Comparison of ENCODE assay signal across 13 cellular contexts in the genomic region with DNA sequence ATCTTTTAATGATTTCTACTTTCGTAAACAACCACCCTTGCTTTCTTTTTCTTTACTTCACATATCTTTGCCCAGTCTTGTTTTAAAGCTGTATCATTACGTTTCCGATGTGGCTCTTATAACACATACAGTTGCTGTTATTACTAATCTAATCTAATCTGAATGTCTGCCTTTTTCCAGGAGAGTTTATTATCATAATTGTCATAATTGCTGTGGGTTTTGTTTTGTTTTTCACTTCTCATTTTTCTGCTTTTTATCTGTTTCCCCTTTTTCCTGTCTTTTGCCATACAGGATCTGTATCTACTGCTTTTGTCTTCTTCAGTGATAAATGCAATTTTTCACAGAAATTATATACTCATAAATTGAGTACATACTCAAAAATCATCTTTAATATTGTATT.
"Had no signal": no experiment of that assay in that cellular context is flagged by ENCODE, and none has a peak within 500 bp of the region (broad histone marks: within the 10 kb centered on the region; RNA-seq: fewer than 3 reads in every experiment).

No MANE protein-coding gene starts in this region.

- H3K9me3 ChIP-seq: gastroesophageal sphincter, left lung, tibial nerve had no signal

- H3K4me3 ChIP-seq: gastroesophageal sphincter, left lung, skin epidermis, tibial nerve had no signal

- H3K27ac ChIP-seq: epithelial cell of prostate, gastroesophageal sphincter, left lung, skin epidermis, tibial nerve had no signal

- DNase-seq: activated CD4-positive, alpha-beta T cell treated with anti-CD3 and anti-CD28 coated beads, Interleukin-2, amount 10 ng/mL, durations not matched to agents 24 days and 14 days; activated effector memory CD4-positive, alpha-beta T cell treated with Interleukin-2 at 50 U/mL for 16 hours; activated T-cell treated with anti-CD3 and anti-CD28 coated beads for 4 hours; amniotic stem cell; effector memory CD8-positive, alpha-beta T cell; left lung; mesendoderm; posterior cingulate gyrus; T1000 had no signal

- H3K27me3 ChIP-seq: gastroesophageal sphincter, left lung, tibial nerve had no signal
